In genomic region chr6:17506531-17506930, GRCh38 we compare ENCODE assay signal across 20 cellular contexts.
DNase-seq lines count a peak whose midpoint lies in the region; ATAC-seq and TF ChIP-seq lines count a peak whose summit lies in the region.
"Had no signal": no experiment of that assay in that cellular context is flagged by ENCODE, and none has a peak within 500 bp of the region (broad histone marks: within the 10 kb centered on the region; RNA-seq: fewer than 3 reads in every experiment).

No MANE protein-coding gene starts in this region.

- no peaks in the 10 kb centered on the region for H3K9me2 ChIP-seq in PC-3 (replicated peaks; ENCODE audit: low read length)

- peak; percentile 68 for DNase-seq in dermis blood vessel endothelial cell
- DNase-seq in fibroblast of pulmonary artery (ENCODE audit: low read depth): peak; percentile 7
- DNase-seq in sigmoid colon: no peak
- DNase-seq in PC-3: no peak
- DNase-seq in germinal center (ENCODE audit: low spot score): no peak
- DNase-seq: 8988T; ACHN; AML-193; BE2C; CD4-positive, alpha-beta T cell; CD8-positive, alpha-beta memory T cell; DMS 273 treated with DMSO at 0.1 percent for 48 hours; DMS79; GDM1; H7 had no signal

- no peaks in the 10 kb centered on the region for H3F3A ChIP-seq in PC-3 (ENCODE audit: low read length, unreplicated experiment)

- BruUV-seq in PC-3 (replicated peaks; lab: Mats Ljungman, UMichigan): no TSS peak

- peaks cover 0 to 30% (median 0%) of the 10 kb centered on the region in 4 donors for H3K36me3 ChIP-seq in sigmoid colon
- H3K36me3 ChIP-seq in PC-3 (ENCODE audit: low read depth, low read length): peaks cover 30% of the 10 kb centered on the region
- H3K36me3 ChIP-seq: BE2C had no signal

- no peak for TF ChIP-seq CTCF in fibroblast of pulmonary artery (IDR thresholded peaks at IDR 0.05; ENCODE audit: low read length, missing control alignments)
- no peak for TF ChIP-seq CTCF in sigmoid colon (IDR thresholded peaks at IDR 0.05)
- TF ChIP-seq CTCF in PC-3 (conservative IDR thresholded peaks at IDR 0.05; ENCODE audit: low read depth, low read length): no peak

- TF ChIP-seq EP300 in sigmoid colon (IDR thresholded peaks at IDR 0.05): no peak

- POLR2A ChIA-PET in PC-3 (lab: Charles Lee; ENCODE audit: unreplicated experiment): no interaction called here

- H3K27ac ChIP-seq in sigmoid colon (peak overlapping the region in 3 of 4 donors; percentile 46 to 78 (median 73)), PC-3 (ENCODE audit: low read length) (no peak overlapping the region)
- H3K27ac ChIP-seq: A549; BLaER1 treated with 17β-estradiol and CSF1 and Interleukin-3, amounts not matched to agents 10 nM and 100 nM; GM23248 had no signal

- CTCF ChIA-PET in PC-3 (lab: Charles Lee): no interaction called here

- H3K4me3 ChIP-seq in fibroblast of pulmonary artery (replicated peaks; ENCODE audit: low read depth, low read length): no peak overlapping the region
- no peak overlapping the region for H3K4me3 ChIP-seq in sigmoid colon
- no peak overlapping the region for H3K4me3 ChIP-seq in PC-3 (ENCODE audit: low read length)
- H3K4me3 ChIP-seq: A549; BLaER1 treated with 17β-estradiol and CSF1 and Interleukin-3, amounts not matched to agents 10 nM and 100 nM; GM12878; GM23248 had no signal

- no peak for ATAC-seq in PC-3
- ATAC-seq in HG03571 (IDR thresholded peaks at IDR 0.05; ENCODE audit: unreplicated experiment): no peak
- ATAC-seq: GM12878 had no signal

- H4K20me1 ChIP-seq in PC-3 (ENCODE audit: low read length): no peaks in the 10 kb centered on the region
- H4K20me1 ChIP-seq: BLaER1 treated with 17β-estradiol and CSF1 and Interleukin-3, amounts not matched to agents 10 nM and 100 nM had no signal

- H3K79me2 ChIP-seq in PC-3 (ENCODE audit: low read length): no peaks in the 10 kb centered on the region

- TF ChIP-seq POLR2A in sigmoid colon (IDR thresholded peaks at IDR 0.05): no peak

- no peak overlapping the region for H3K4me2 ChIP-seq in PC-3 (ENCODE audit: low read length)
- H3K4me2 ChIP-seq: A549; BLaER1 treated with 17β-estradiol and CSF1 and Interleukin-3, amounts not matched to agents 10 nM and 100 nM had no signal

- intact Hi-C loops in sigmoid colon (cut with DNase I): loop anchor here (2.0 kb wide), 1 partner anchor 38 kb away; no protein-coding TSS in a partner anchor
- intact Hi-C loops in PC-3 (cut with micrococcal nuclease): loop anchor here (10.0 kb wide), 1 partner anchor 352 kb away; no protein-coding TSS in a partner anchor

- H3K27me3 ChIP-seq in sigmoid colon (no peaks in the 10 kb centered on the region), PC-3 (ENCODE audit: low read length) (no peaks in the 10 kb centered on the region)
- H3K27me3 ChIP-seq: BE2C; BLaER1 treated with 17β-estradiol and CSF1 and Interleukin-3, amounts not matched to agents 10 nM and 100 nM had no signal

- no peak overlapping the region for H2AFZ ChIP-seq in PC-3 (ENCODE audit: low read length)
- H2AFZ ChIP-seq: GM23248 had no signal

- H3K9me3 ChIP-seq in sigmoid colon (no peaks in the 10 kb centered on the region), PC-3 (ENCODE audit: low read length) (no peaks in the 10 kb centered on the region)
- H3K9me3 ChIP-seq: A549, BE2C had no signal

- peaks cover 0 to 43% (median 33%) of the 10 kb centered on the region in 4 donors for H3K4me1 ChIP-seq in sigmoid colon
- H3K4me1 ChIP-seq in PC-3 (ENCODE audit: insufficient read depth, low read length): peaks cover 10% of the 10 kb centered on the region; the same call in 1 of the 2 replicates
- H3K4me1 ChIP-seq: BE2C; BLaER1 treated with 17β-estradiol and CSF1 and Interleukin-3, amounts not matched to agents 10 nM and 100 nM had no signal

- no peak overlapping the region for H3K9ac ChIP-seq in PC-3 (ENCODE audit: low read length)
- H3K9ac ChIP-seq: BLaER1 treated with 17β-estradiol and CSF1 and Interleukin-3, amounts not matched to agents 10 nM and 100 nM; GM23248 had no signal

- WGBS in sigmoid colon, 2 donors: 96 to 97% methylated on average over 6 of the region's 6 CpGs

Comparison
In these comparisons a context has a peak if more than half of its experiments do, and no peak if none do; other contexts are left out.
1. DNase-seq: peak in dermis blood vessel endothelial cell (single experiment) and fibroblast of pulmonary artery (single experiment); none in sigmoid colon (single experiment), PC-3 (single experiment) and germinal center (single experiment).